21 cellular contexts compared by ENCODE assay signal in genomic region chr17:69834494-69834893, GRCh38.
DNase-seq lines count a peak whose midpoint lies in the region; ATAC-seq, FAIRE-seq and TF ChIP-seq lines count a peak whose summit lies in the region.
"Had no signal": no experiment of that assay in that cellular context is flagged by ENCODE, and none has a peak within 500 bp of the region (broad histone marks: within the 10 kb centered on the region; RNA-seq: fewer than 3 reads in every experiment).

No MANE protein-coding gene starts in this region.

- dilution Hi-C loops in keratinocyte (cut with MboI; ENCODE audit: extremely low pct_ligation_motif_present, low sequenced_read_pairs), result no loop called here

- no peak for TF ChIP-seq EP300 in K562 (IDR thresholded peaks at IDR 0.05; ENCODE audit: low read length)

- H3K79me2 ChIP-seq in K562 (ENCODE audit: control insufficient read depth, insufficient read depth, low read length), result no peaks in the 10 kb centered on the region
- no peaks in the 10 kb centered on the region for H3K79me2 ChIP-seq in keratinocyte (ENCODE audit: control insufficient read depth, insufficient read depth, low read length)

- no peak overlapping the region for H3K4me3 Mint-ChIP-seq in activated T-helper 1 cell treated with anti-CD3 and anti-CD28 coated beads, Interleukin-12 subunit alpha, Interleukin-12 subunit beta, Interleukin-2, Interleukin-4 antibody, amounts not matched to agents 30 ng/mL and 10 ng/mL and 1 ng/mL, durations not matched to agents 14 hours and 24 hours and 36 hours
- H3K4me3 Mint-ChIP-seq: B cell; CD4-positive, CD25-positive, alpha-beta regulatory T cell; CD8-positive, alpha-beta T cell; HFFc6 had no signal

- H3K36me3 Mint-ChIP-seq in activated naive CD4-positive, alpha-beta T cell treated with anti-CD3 and anti-CD28 coated beads, Interleukin-2, amount 50 U/mL, for 72 hours, result no peaks in the 10 kb centered on the region
- H3K36me3 Mint-ChIP-seq in activated T-helper 1 cell treated with anti-CD3 and anti-CD28 coated beads, Interleukin-12 subunit alpha, Interleukin-12 subunit beta, Interleukin-2, Interleukin-4 antibody, amounts not matched to agents 30 ng/mL and 10 ng/mL and 1 ng/mL, durations not matched to agents 14 hours and 24 hours and 36 hours (ENCODE audit: low read depth), result no peaks in the 10 kb centered on the region
- H3K36me3 Mint-ChIP-seq: CD4-positive, CD25-positive, alpha-beta regulatory T cell; CD8-positive, alpha-beta T cell had no signal

- in situ Hi-C loops in K562 (cut with MboI), result no loop called here

- TF ChIP-seq POLR2A in H54 (IDR thresholded peaks at IDR 0.05; ENCODE audit: low read depth, low read length) (no peak), K562 (conservative IDR thresholded peaks at IDR 0.05) (no peak), adrenal gland (IDR thresholded peaks at IDR 0.05) (no peak)

- H3K4me3 ChIP-seq in K562 (no peak overlapping the region), keratinocyte (ENCODE audit: control insufficient read depth in 2 of 3, extremely low read depth in 1 of 3, insufficient read depth in 2 of 3, low read depth in 1 of 3, low read length in 3 of 3) (no peak overlapping the region), adrenal gland (no peak overlapping the region)
- H3K4me3 ChIP-seq: BLaER1, HAP-1 had no signal

- no peak for TF ChIP-seq RAD21 in K562 (CRISPR knock-in tag; conservative IDR thresholded peaks at IDR 0.05 in 1 of 2, IDR thresholded peaks at IDR 0.05 in 1 of 2)

- no peak overlapping the region for H2AFZ ChIP-seq in K562 (ENCODE audit: low read depth, low read length)
- H2AFZ ChIP-seq in keratinocyte (ENCODE audit: control insufficient read depth, low read length), result no peak overlapping the region

- no peak for TF ChIP-seq CTCF in K562 (IDR thresholded peaks at IDR 0.05 in 2 of 3, conservative IDR thresholded peaks at IDR 0.05 in 1 of 3; ENCODE audit: insufficient read depth in 2 of 3, low read depth in 1 of 3, low read length in 3 of 3)
- TF ChIP-seq CTCF in keratinocyte (optimal IDR thresholded peaks at IDR 0.05 in 1 of 3, IDR thresholded peaks at IDR 0.05 in 1 of 3, conservative IDR thresholded peaks at IDR 0.05 in 1 of 3; ENCODE audit: extremely low read depth in 1 of 3, insufficient read depth in 2 of 3, low read length in 3 of 3), result no peak
- no peak for TF ChIP-seq CTCF in adrenal gland (IDR thresholded peaks at IDR 0.05)

- no peak for ATAC-seq in K562
- no peak for ATAC-seq in activated naive CD4-positive, alpha-beta T cell treated with anti-CD3 and anti-CD28 coated beads, Interleukin-2, amount 50 U/mL, for 72 hours
- ATAC-seq: CD8-positive, alpha-beta T cell had no signal

- DNase-seq in H54 (ENCODE audit: insufficient read length, low spot score) (no peak), K562 (ENCODE audit: extremely low read depth in 1 of 4, low spot score in 3 of 4) (no peak), fibroblast of gingiva (ENCODE audit: low read depth) (peak; percentile 66), keratinocyte (ENCODE audit: low read depth, low spot score) (no peak), adrenal gland (no peak), NCI-H2107 treated with DMSO at 0.1 percent for 48 hours (lab: John Stamatoyannopoulos, UW; ENCODE audit: unreplicated experiment) (no peak)
- DNase-seq in activated naive CD4-positive, alpha-beta T cell treated with anti-CD3 and anti-CD28 coated beads, Interleukin-2, amount 50 U/mL, for 72 hours (ENCODE audit: low spot score in 2 of 2), result no peak
- no peak for DNase-seq in activated T-helper 1 cell treated with anti-CD3 and anti-CD28 coated beads, Interleukin-12 subunit alpha, Interleukin-12 subunit beta, Interleukin-2, Interleukin-4 antibody, amounts not matched to agents 30 ng/mL and 10 ng/mL and 1 ng/mL, durations not matched to agents 14 hours and 24 hours and 36 hours (ENCODE audit: low spot score)
- DNase-seq: Caco-2; CD4-positive, CD25-positive, alpha-beta regulatory T cell; CD8-positive, alpha-beta T cell; DMS153; DND-41; HFFc6 had no signal

- no TSS peak for BruUV-seq in K562 (replicated peaks; lab: Mats Ljungman, UMichigan)

- H4K20me1 ChIP-seq in K562 (replicated peaks; ENCODE audit: control insufficient read depth, insufficient read depth, low read length) (no peaks in the 10 kb centered on the region), keratinocyte (ENCODE audit: control insufficient read depth, extremely low read depth, insufficient read depth, low read length) (no peaks in the 10 kb centered on the region)
- H4K20me1 ChIP-seq: BLaER1 had no signal

- no peak overlapping the region for H3K4me2 ChIP-seq in K562 (ENCODE audit: insufficient read depth, low read length)
- no peak overlapping the region for H3K4me2 ChIP-seq in keratinocyte (ENCODE audit: control insufficient read depth, extremely low read depth, insufficient read depth, low read depth, low read length)
- H3K4me2 ChIP-seq: BLaER1 had no signal

- 6% methylated on average over 2 of the region's 2 CpGs for WGBS in K562 (ENCODE audit: insufficient coverage, low coverage, missing lambda C conversion rate)
- WGBS in adrenal gland, 4 donors, result 88 to 96% (median 92%) methylated on average over 2 of the region's 2 CpGs

- FAIRE-seq in H54 (lab: Jason Lieb, UNC) (peak; percentile 20), K562 (lab: Jason Lieb, UNC) (peak; percentile 58), keratinocyte (lab: Jason Lieb, UNC) (peak; percentile 48)
- FAIRE-seq: A204.1, G401.6 had no signal

- H3K9ac ChIP-seq in K562 (ENCODE audit: insufficient read depth in 1 of 2, low read depth in 2 of 2, low read length in 2 of 2), result no peak overlapping the region
- H3K9ac ChIP-seq in keratinocyte (ENCODE audit: control insufficient read depth, extremely low read depth, insufficient read depth, low read length), result no peak overlapping the region
- H3K9ac ChIP-seq: BLaER1 had no signal

- intact Hi-C loops in K562 (cut with micrococcal nuclease), result no loop called here
- intact Hi-C loops in adrenal gland (cut with DNase I), result no loop called here
- intact Hi-C loops in activated T-helper 1 cell treated with anti-CD3 and anti-CD28 coated beads, Interleukin-12 subunit alpha, Interleukin-12 subunit beta, Interleukin-2, Interleukin-4 antibody, amounts not matched to agents 30 ng/mL and 10 ng/mL and 1 ng/mL, durations not matched to agents 14 hours and 24 hours and 36 hours (cut with micrococcal nuclease), result no loop called here

- H3K4me1 Mint-ChIP-seq in activated T-helper 1 cell treated with anti-CD3 and anti-CD28 coated beads, Interleukin-12 subunit alpha, Interleukin-12 subunit beta, Interleukin-2, Interleukin-4 antibody, amounts not matched to agents 30 ng/mL and 10 ng/mL and 1 ng/mL, durations not matched to agents 14 hours and 24 hours and 36 hours (ENCODE audit: low read depth), result no peaks in the 10 kb centered on the region
- H3K4me1 Mint-ChIP-seq: B cell; CD4-positive, CD25-positive, alpha-beta regulatory T cell had no signal

- peaks cover 4 to 7% of the 10 kb centered on the region in 2 donors for H3K9me3 Mint-ChIP-seq in activated naive CD4-positive, alpha-beta T cell treated with anti-CD3 and anti-CD28 coated beads, Interleukin-2, amount 50 U/mL, for 72 hours
- peaks cover 7% of the 10 kb centered on the region for H3K9me3 Mint-ChIP-seq in activated T-helper 1 cell treated with anti-CD3 and anti-CD28 coated beads, Interleukin-12 subunit alpha, Interleukin-12 subunit beta, Interleukin-2, Interleukin-4 antibody, amounts not matched to agents 30 ng/mL and 10 ng/mL and 1 ng/mL, durations not matched to agents 14 hours and 24 hours and 36 hours
- H3K9me3 Mint-ChIP-seq: CD8-positive, alpha-beta T cell had no signal

- H3K27ac Mint-ChIP-seq in activated naive CD4-positive, alpha-beta T cell treated with anti-CD3 and anti-CD28 coated beads, Interleukin-2, amount 50 U/mL, for 72 hours, result no peak overlapping the region
- H3K27ac Mint-ChIP-seq in activated T-helper 1 cell treated with anti-CD3 and anti-CD28 coated beads, Interleukin-12 subunit alpha, Interleukin-12 subunit beta, Interleukin-2, Interleukin-4 antibody, amounts not matched to agents 30 ng/mL and 10 ng/mL and 1 ng/mL, durations not matched to agents 14 hours and 24 hours and 36 hours, result no peak overlapping the region
- H3K27ac Mint-ChIP-seq: B cell; CD4-positive, CD25-positive, alpha-beta regulatory T cell; CD8-positive, alpha-beta T cell; HFFc6 had no signal

- H3K9me1 ChIP-seq in K562 (ENCODE audit: control insufficient read depth, insufficient read depth, low read length) (no peaks in the 10 kb centered on the region), keratinocyte (ENCODE audit: control insufficient read depth, extremely low read depth, insufficient read depth, low read length) (no peaks in the 10 kb centered on the region)

- CTCF ChIA-PET in K562 (lab: Yijun Ruan, JAX; ENCODE audit: low intra/inter-chr PET ratio), result no interaction called here

- H3K27ac ChIP-seq in K562 (ENCODE audit: extremely low read depth, low read depth, low read length) (no peak overlapping the region), keratinocyte (ENCODE audit: control insufficient read depth, insufficient read depth, low read length) (no peak overlapping the region), adrenal gland (no peak overlapping the region)
- H3K27ac ChIP-seq: 22Rv1, BLaER1, C4-2B had no signal

- H3K4me1 ChIP-seq in K562 (replicated peaks in 1 of 2; ENCODE audit: control insufficient read depth in 2 of 2, insufficient read depth in 2 of 2, low read length in 2 of 2), result no peaks in the 10 kb centered on the region
- no peaks in the 10 kb centered on the region for H3K4me1 ChIP-seq in keratinocyte (ENCODE audit: control insufficient read depth, extremely low read depth, insufficient read depth, low read length)
- no peaks in the 10 kb centered on the region for H3K4me1 ChIP-seq in adrenal gland (replicated peaks in 1 of 2)
- H3K4me1 ChIP-seq: BLaER1, Caco-2, HAP-1 had no signal

- POLR2A ChIA-PET in K562 (lab: Yijun Ruan, JAX), result no interaction called here

- H3K27me3 ChIP-seq in K562 (ENCODE audit: control insufficient read depth in 2 of 2, insufficient read depth in 2 of 2, low read length in 2 of 2) (no peaks in the 10 kb centered on the region), keratinocyte (ENCODE audit: control insufficient read depth, extremely low read depth, insufficient read depth, low read length) (no peaks in the 10 kb centered on the region), adrenal gland (no peaks in the 10 kb centered on the region)
- H3K27me3 ChIP-seq: BLaER1 had no signal

- 0 out of 2 replicates have a peak, but pooled peaks cover 2% of the 10 kb centered on the region for H3K9me3 ChIP-seq in K562 (replicated peaks; ENCODE audit: control insufficient read depth, insufficient read depth, low read depth, low read length)
- H3K9me3 ChIP-seq in keratinocyte (ENCODE audit: control insufficient read depth, low read depth, low read length), result no peaks in the 10 kb centered on the region
- H3K9me3 ChIP-seq in adrenal gland (replicated peaks in 1 of 3), result no peaks in the 10 kb centered on the region
- H3K9me3 ChIP-seq: HAP-1 had no signal

- no peaks in the 10 kb centered on the region for H3K36me3 ChIP-seq in K562 (ENCODE audit: control insufficient read depth, insufficient read depth, low read length)
- H3K36me3 ChIP-seq in keratinocyte (ENCODE audit: control insufficient read depth in 2 of 2, extremely low read depth in 1 of 2, insufficient read depth in 2 of 2, low read length in 2 of 2), result no peaks in the 10 kb centered on the region
- H3K36me3 ChIP-seq in adrenal gland (replicated peaks in 1 of 2), result no peaks in the 10 kb centered on the region
- H3K36me3 ChIP-seq: BLaER1, HAP-1 had no signal

- H3K27me3 Mint-ChIP-seq in activated T-helper 1 cell treated with anti-CD3 and anti-CD28 coated beads, Interleukin-12 subunit alpha, Interleukin-12 subunit beta, Interleukin-2, Interleukin-4 antibody, amounts not matched to agents 30 ng/mL and 10 ng/mL and 1 ng/mL, durations not matched to agents 14 hours and 24 hours and 36 hours (ENCODE audit: insufficient read depth), result no peaks in the 10 kb centered on the region
- H3K27me3 Mint-ChIP-seq: CD4-positive, CD25-positive, alpha-beta regulatory T cell had no signal
